1 cellular context compared by ENCODE assay signal in the genomic region with DNA sequence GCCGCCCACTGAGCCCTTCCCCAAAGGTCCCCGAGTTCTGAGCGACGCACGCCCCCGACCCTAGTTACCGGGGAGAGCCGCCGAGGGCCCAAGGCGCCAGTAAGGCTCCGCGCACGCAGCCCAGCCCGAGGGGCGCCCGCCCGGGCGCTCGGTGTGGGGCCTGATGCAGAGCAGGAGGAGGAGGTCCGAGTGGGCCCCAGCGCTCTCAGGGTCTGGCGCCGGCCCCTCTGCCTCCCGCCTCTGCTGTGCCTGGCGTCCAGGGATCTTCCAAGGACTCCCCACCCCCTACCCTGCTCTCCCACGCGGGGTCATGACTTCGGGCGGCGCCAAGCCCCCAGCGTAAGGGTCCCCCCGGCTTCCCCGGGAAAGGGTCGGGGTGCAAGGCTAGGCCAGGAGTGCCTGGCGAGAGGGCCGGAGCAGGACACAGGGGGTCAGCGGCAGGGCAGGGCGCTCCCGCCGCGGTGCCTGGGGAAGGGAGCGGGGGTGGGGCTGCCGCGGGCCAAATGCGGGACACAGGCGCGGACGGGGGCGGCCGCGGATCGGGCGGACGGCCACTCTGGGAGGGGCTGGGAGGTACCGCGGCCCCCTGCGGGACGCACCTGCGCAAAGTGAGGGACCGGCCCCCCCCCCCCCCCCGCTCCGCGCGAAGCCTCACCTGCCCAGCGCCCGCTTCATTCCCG.
TF ChIP-seq lines count a peak whose summit lies in the region.

No MANE protein-coding gene starts in this region.

TF ChIP-seq in HEK293T, 16 proteins besides CTCF, POLR2A, EP300 and RAD21 (continued from another document):
- TF ChIP-seq PKNOX1 (IDR thresholded peaks at IDR 0.05) (no peak), CTBP1 (IDR thresholded peaks at IDR 0.05; ENCODE audit: borderline replicate concordance) (no peak)
